8 cellular contexts compared by ENCODE assay signal in genomic region chr7:30771859-30772429, GRCh38. TPM values are rescaled to one million over a fixed set of nuclear protein-coding genes. Genes with fewer than 3 reads are reported as not detected.
DNase-seq lines count a peak whose midpoint lies in the region; ATAC-seq, FAIRE-seq and TF ChIP-seq lines count a peak whose summit lies in the region.

No MANE protein-coding gene starts in this region.

- TF ChIP-seq EP300 in H1 (IDR thresholded peaks at IDR 0.05; ENCODE audit: borderline replicate concordance in 1 of 2, low read depth in 2 of 2, low read length in 2 of 2): no peak

- TF ChIP-seq POLR2A in H1 (IDR thresholded peaks at IDR 0.05; ENCODE audit: control extremely low read depth in 1 of 2, low read depth in 2 of 2, low read length in 2 of 2): no peak

- DNase-seq in DMS 273 treated with DMSO at 0.1 percent for 48 hours (lab: John Stamatoyannopoulos, UW) (peak; percentile 50), H1 (ENCODE audit: low read depth in 1 of 2, low spot score in 2 of 2) (no peak), naive B cell (no peak), cerebellar cortex (ENCODE audit: low spot score) (no peak), islet precursor cell (no peak)

- H2BK20ac ChIP-seq in H1 (ENCODE audit: low read length): no peak overlapping the region

- H3K4me2 ChIP-seq in OCI-LY3 (ENCODE audit: low read length) (peak overlapping the region; percentile 96), H1 (ENCODE audit: insufficient read depth in 1 of 2, low read depth in 2 of 2, low read length in 2 of 2) (peak overlapping the region; percentile 73 to 74)

- H3K27ac ChIP-seq in OCI-LY3 (ENCODE audit: low read length) (peak overlapping the region; percentile 74), H1 (ENCODE audit: low read depth, low read length) (no peak overlapping the region)

- H3K18ac ChIP-seq in H1 (ENCODE audit: extremely low read depth, low read length): no peak overlapping the region

- H2BK120ac ChIP-seq in H1 (replicated peaks; ENCODE audit: low read depth, low read length): no peak overlapping the region

- H4K5ac ChIP-seq in H1 (ENCODE audit: insufficient read length, low read depth, low read length): no peak overlapping the region

- H4K20me1 ChIP-seq in OCI-LY3 (ENCODE audit: insufficient read depth, low read length) (no peaks in the 10 kb centered on the region), H1 (replicated peaks in 1 of 2; ENCODE audit: control insufficient read depth in 1 of 2, insufficient read depth in 2 of 2, low read length in 2 of 2) (no peaks in the 10 kb centered on the region)

- H3K56ac ChIP-seq in H1 (replicated peaks; ENCODE audit: insufficient read length, low read depth, low read length): no peak overlapping the region

- peak overlapping the region; percentile 100 for H3K4me3 ChIP-seq in OCI-LY3 (ENCODE audit: low read length)
- peak overlapping the region; percentile 50 to 93 (median 74) for H3K4me3 ChIP-seq in H1 (ENCODE audit: extremely low read depth in 1 of 4, insufficient read depth in 2 of 4, low read depth in 3 of 4, low read length in 4 of 4)

- no peak overlapping the region for H4K91ac ChIP-seq in H1 (replicated peaks; ENCODE audit: insufficient read length, low read length)

- H3K4me1 Mint-ChIP-seq in naive B cell: peaks cover 5 to 11% (median 6%) of the 10 kb centered on the region in 3 donors

- peaks cover 15% of the 10 kb centered on the region for H3K4me1 ChIP-seq in OCI-LY3 (ENCODE audit: low read length)
- H3K4me1 ChIP-seq in H1 (replicated peaks in 1 of 4; ENCODE audit: control insufficient read depth in 3 of 4, insufficient read depth in 4 of 4, low read length in 3 of 4): peaks cover 0 to 2% (median under 1%) of the 10 kb centered on the region in 4 experiments; a peak in 5 of 7 replicates

- peak overlapping the region; percentile 97 for H3K9ac ChIP-seq in OCI-LY3 (ENCODE audit: low read length)
- H3K9ac ChIP-seq in H1 (replicated peaks in 1 of 4; ENCODE audit: extremely low read depth in 1 of 4, low read depth in 3 of 4, low read length in 3 of 4): no peak overlapping the region; a peak in 2 of 7 replicates

- FAIRE-seq in H1 (lab: Jason Lieb, UNC): no peak

- ATAC-seq in GM21390 (IDR thresholded peaks at IDR 0.05; ENCODE audit: unreplicated experiment): peak; percentile 30
- peak; percentile 25 for ATAC-seq in naive B cell (ENCODE audit: low read depth in 2 of 2)
- ATAC-seq in GM18861 (IDR thresholded peaks at IDR 0.05; ENCODE audit: unreplicated experiment): no peak

- H3K23ac ChIP-seq in H1 (ENCODE audit: insufficient read length): no peak overlapping the region

- H3K27ac Mint-ChIP-seq in naive B cell: peak overlapping the region in 5 of 6 donors; percentile 42 to 86 (median 83)

- no peak overlapping the region for H2BK12ac ChIP-seq in H1 (ENCODE audit: low read depth, low read length)

- CTCF ChIA-PET in H1 (lab: Charles Lee; ENCODE audit: partially characterized antibody): interaction anchor here (0.5 to 4.7 kb wide), 9 partner anchors 8 to 241 kb away, joined by 3 to 17 read pairs (median 3); no protein-coding TSS in a partner anchor

- H3K4ac ChIP-seq in H1 (replicated peaks; ENCODE audit: insufficient read length, low read depth, low read length): no peak overlapping the region

- no peak overlapping the region for H2AK5ac ChIP-seq in H1 (ENCODE audit: low read depth, low read length)

- TF ChIP-seq CTCF in OCI-LY3 (IDR thresholded peaks at IDR 0.05; ENCODE audit: low read depth, low read length): no peak
- TF ChIP-seq CTCF in H1 (IDR thresholded peaks at IDR 0.05; ENCODE audit: control extremely low read depth in 1 of 3, insufficient read depth in 1 of 3, low read depth in 1 of 3, low read length in 3 of 3): no peak

- H2AFZ ChIP-seq in OCI-LY3 (ENCODE audit: low read depth, low read length): peak overlapping the region; percentile 53; the same call in 1 of the 2 replicates
- no peak overlapping the region for H2AFZ ChIP-seq in H1 (ENCODE audit: low read length)

- POLR2A ChIA-PET in H1 (lab: Charles Lee; ENCODE audit: partially characterized antibody): interaction anchor here (0.9 kb wide), 1 partner anchor 19 kb away, joined by 3 read pairs; no protein-coding TSS in a partner anchor

- H3K36me3 Mint-ChIP-seq in naive B cell: no peaks in the 10 kb centered on the region

- peak overlapping the region; percentile 83 to 93 (median 89) for H3K4me3 Mint-ChIP-seq in naive B cell

- H3K79me2 ChIP-seq in OCI-LY3 (ENCODE audit: low read length): peaks cover 22% of the 10 kb centered on the region; the same call in 1 of the 2 replicates
- peaks cover 0 to 2% of the 10 kb centered on the region in 2 experiments; a peak in 1 of 4 replicates for H3K79me2 ChIP-seq in H1 (ENCODE audit: control insufficient read depth in 1 of 2, insufficient read depth in 2 of 2, low read length in 2 of 2)

- H2BK15ac ChIP-seq in H1 (ENCODE audit: low read length): no peak overlapping the region

- H3K27me3 Mint-ChIP-seq in naive B cell: peaks cover 0 to 8% (median 0%) of the 10 kb centered on the region in 3 donors

- H2BK5ac ChIP-seq in H1 (ENCODE audit: low read depth, low read length): no peak overlapping the region

- peaks cover 10% of the 10 kb centered on the region; the same call in 1 of the 2 replicates for H3K23me2 ChIP-seq in H1 (ENCODE audit: low read depth, low read length)

- 18% methylated on average over 13 of the region's 18 CpGs; no CpG with 5 or more reads in 1 of the 2 experiments for WGBS in H1 (ENCODE audit: extremely low coverage in 1 of 2, insufficient coverage in 1 of 2, insufficient read length in 1 of 2, insufficient replicate concordance in 2 of 2, low coverage in 1 of 2, low lambda C conversion rate in 2 of 2, missing lambda C conversion rate in 1 of 2), 2 experiments

- H3K36me3 ChIP-seq in OCI-LY3 (replicated peaks; ENCODE audit: low read depth, low read length) (no peaks in the 10 kb centered on the region), H1 (ENCODE audit: control insufficient read depth in 2 of 4, insufficient read depth in 4 of 4, low read length in 3 of 4) (no peaks in the 10 kb centered on the region)

- TF ChIP-seq RAD21 in H1 (IDR thresholded peaks at IDR 0.05 in 1 of 2, conservative IDR thresholded peaks at IDR 0.05 in 1 of 2; ENCODE audit: low read depth in 2 of 2, low read length in 2 of 2): no peak

- H3K9me3 Mint-ChIP-seq in naive B cell: no peaks in the 10 kb centered on the region

- no peaks in the 10 kb centered on the region; the same call in 1 of the 2 replicates for H3K79me1 ChIP-seq in H1 (ENCODE audit: low read depth, low read length)

- no peak overlapping the region for H4K8ac ChIP-seq in H1 (ENCODE audit: extremely low read depth, insufficient read depth, low read length)

- H3K27me3 ChIP-seq in OCI-LY3 (ENCODE audit: low read depth, low read length) (no peaks in the 10 kb centered on the region), H1 (replicated peaks in 1 of 4; ENCODE audit: control insufficient read depth in 3 of 4, extremely low read depth in 1 of 4, insufficient read depth in 3 of 4, low read length in 3 of 4) (no peaks in the 10 kb centered on the region)

- H3K14ac ChIP-seq in H1 (ENCODE audit: insufficient read length): no peak overlapping the region

- H3K9me3 ChIP-seq in OCI-LY3 (ENCODE audit: insufficient read depth, low read length): no peaks in the 10 kb centered on the region
- H3K9me3 ChIP-seq in H1 (ENCODE audit: insufficient read depth in 2 of 2, low read depth in 1 of 2, low read length in 1 of 2): no peaks in the 10 kb centered on the region

TF ChIP-seq in H1, 55 proteins besides CTCF, POLR2A, EP300 and RAD21:
- no peak for TF ChIP-seq RXRA (IDR thresholded peaks at IDR 0.05; ENCODE audit: insufficient read depth, low read depth, low read length)
- TF ChIP-seq HDAC2 (IDR thresholded peaks at IDR 0.05; ENCODE audit: borderline replicate concordance in 1 of 2, low read depth in 2 of 2, low read length in 2 of 2): 0 out of 4 replicates have a peak, but pooled peaks of 1 of the 2 experiments have one; percentile 33

RNA-seq across cellular contexts. Expression of gene MINDY4, which starts 0.7 kb away (rescaled TPM):
- 3.6 and 3.8 TPM in 2 replicates for total RNA-seq in H1 (2021; fragmentation: NEBNext Ultra II Directional; extraction: Animal tissue kit (Norgen Biotek cat#: 25700))
- 1.3 and 1.6 TPM in 2 replicates for polyA plus RNA-seq in H1 (2011; rRNA removed)
- 1.8 TPM for polyA plus RNA-seq in H1 (2011; cell fraction: cytosol; rRNA removed)
- polyA plus RNA-seq in H1 (2011; cell fraction: nucleus; rRNA removed): 3.1 TPM
- 2.2 to 3.3 TPM (median 2.6 TPM) in 4 replicates for polyA plus RNA-seq in H1 (2012, experiment 1 of 2)
- 2.2 TPM for polyA plus RNA-seq in H1 (2012, experiment 2 of 2)
- 1.6 TPM for polyA plus RNA-seq in H1 (2013, experiment 1 of 2)
- polyA plus RNA-seq in H1 (2013, experiment 2 of 2): 1.5 TPM
- polyA minus RNA-seq in H1 (2011; rRNA and poly(A)+ RNA removed): 2.2 and 2.6 TPM in 2 replicates
- polyA minus RNA-seq in H1 (2011; cell fraction: cytosol; rRNA and poly(A)+ RNA removed): 0.66 TPM
- polyA minus RNA-seq in H1 (2011; cell fraction: nucleus; rRNA and poly(A)+ RNA removed): 5.3 TPM
- under 1 TPM in 2 of 6 donors, not detected in 4; 0.14 to 0.16 TPM for polyA plus RNA-seq in naive B cell (ENCODE audit: low read depth in 6 of 6)

RNA-seq across cellular contexts. Expression of gene INMT, which starts 20.0 kb away (rescaled TPM):
- total RNA-seq in H1 (2021; fragmentation: NEBNext Ultra II Directional; extraction: Animal tissue kit (Norgen Biotek cat#: 25700)): 0.60 and 0.84 TPM in 2 replicates
- polyA plus RNA-seq in H1 (2011; rRNA removed) (0.94 and 1.2 TPM in 2 replicates), naive B cell (ENCODE audit: low read depth in 6 of 6) (under 1 TPM in 1 of 6 donors, not detected in 5; 0.11 TPM)
- polyA plus RNA-seq in H1 (2011; cell fraction: cytosol; rRNA removed): 1.8 TPM
- polyA plus RNA-seq in H1 (2011; cell fraction: nucleus; rRNA removed): 4.0 TPM
- 0.71 to 2.0 TPM (median 1.0 TPM) in 4 replicates for polyA plus RNA-seq in H1 (2012, experiment 1 of 2)
- polyA plus RNA-seq in H1 (2012, experiment 2 of 2): 0.22 TPM
- 0.39 TPM for polyA plus RNA-seq in H1 (2013, experiment 1 of 2)
- 0.11 TPM for polyA plus RNA-seq in H1 (2013, experiment 2 of 2)
- 1.1 and 1.9 TPM in 2 replicates for polyA minus RNA-seq in H1 (2011; rRNA and poly(A)+ RNA removed)
- polyA minus RNA-seq in H1 (2011; cell fraction: cytosol; rRNA and poly(A)+ RNA removed): 0.73 TPM
- 2.9 TPM for polyA minus RNA-seq in H1 (2011; cell fraction: nucleus; rRNA and poly(A)+ RNA removed)
